Comparison of ENCODE assay signal across 8 cellular contexts in genomic region chr15:83207622-83208356, GRCh38. TPM values are rescaled to one million over a fixed set of nuclear protein-coding genes. Genes with fewer than 3 reads are reported as not detected.
DNase-seq lines count a peak whose midpoint lies in the region; ATAC-seq and TF ChIP-seq lines count a peak whose summit lies in the region.

TSS of gene HDGFL3 (minus strand) at chr15:83207823. CDS start at chr15:83207414, 409 bp downstream.

- H3K27me3 Mint-ChIP-seq in naive B cell = peaks cover 8 to 26% (median 13%) of the 10 kb centered on the region in 3 donors

- peaks cover 6 to 8% (median 6%) of the 10 kb centered on the region in 3 donors for H3K4me1 Mint-ChIP-seq in naive B cell

- H3K4me3 Mint-ChIP-seq in naive B cell = peak within 1 kb of the TSS in 7 of 8 donors; percentile 90 to 94 (median 93)

- DNase-seq in G401 (ENCODE audit: low spot score) (peak; percentile 80), HEK293T (ENCODE audit: extremely low spot score) (peak; percentile 71), NCI-H526 (lab: John Stamatoyannopoulos, UW) (peak; percentile 50 to 82), activated gamma-delta T cell treated with Interleukin-2 at 50 U/mL for 16 hours (peak; percentile 27), fibroblast of villous mesenchyme (ENCODE audit: low read depth) (peak; percentile 49), naive B cell (peak; percentile 14), tibial artery (peak; percentile 59 to 82), MV-4-11 (lab: John Stamatoyannopoulos, UW) (no peak)

- peaks cover 0 to 37% (median 15%) of the 10 kb centered on the region in 4 donors for H3K4me1 ChIP-seq in tibial artery

- TF ChIP-seq CTCF in fibroblast of villous mesenchyme (IDR thresholded peaks at IDR 0.05; ENCODE audit: insufficient read depth, low read depth, low read length) (peak; percentile 14), tibial artery (IDR thresholded peaks at IDR 0.05) (no peak)

- H3K27ac Mint-ChIP-seq in naive B cell = peak within 1 kb of the TSS in 3 of 6 donors; percentile 46 to 84 (median 83)

- H3K9me3 Mint-ChIP-seq in naive B cell = peaks cover 0 to 4% (median 0%) of the 10 kb centered on the region in 7 donors

- no peaks in the 10 kb centered on the region for H3K9me3 ChIP-seq in tibial artery

- H3K27me3 ChIP-seq in tibial artery = no peaks in the 10 kb centered on the region

- CTCF ChIA-PET in HEK293T (lab: Yijun Ruan, JAX) = interaction anchor here (1.0 to 1.2 kb wide), 2 partner anchors 10 to 40 kb away, joined by 3 to 4 read pairs; no protein-coding TSS in a partner anchor

- intact Hi-C loops in tibial artery (cut with DNase I; ENCODE audit: low total_unique reads) = loop anchor here (5.0 to 10.0 kb wide), 2 partner anchors 195 to 663 kb away; partner anchors contain the start of genes C15orf40 and RPS17

- ATAC-seq in naive B cell (ENCODE audit: low read depth in 2 of 2) = peak; percentile 56 to 60

- H3K4me3 ChIP-seq in fibroblast of villous mesenchyme (ENCODE audit: low read depth, low read length) (peak within 1 kb of the TSS; percentile 81), tibial artery (peak within 1 kb of the TSS; percentile 89 to 91)

- in situ Hi-C loops in G401 (cut with HindIII; ENCODE audit: low sequenced_read_pairs) = no loop called here

- no peaks in the 10 kb centered on the region for H3K36me3 Mint-ChIP-seq in naive B cell

- no peaks in the 10 kb centered on the region for H3K36me3 ChIP-seq in tibial artery

- peak within 1 kb of the TSS; percentile 91 to 93 for H3K27ac ChIP-seq in tibial artery

- POLR2A ChIA-PET in HEK293T (lab: Yijun Ruan, JAX) = interaction anchor here (0.7 to 1.3 kb wide), 7 partner anchors 18 to 197 kb away, joined by 3 to 7 read pairs (median 4); partner anchors contain the start of gene BTBD1

TF ChIP-seq in HEK293T, 16 proteins besides CTCF, POLR2A, EP300 and RAD21:
- TF ChIP-seq SUZ12 (IDR thresholded peaks at IDR 0.05) (no peak), CTBP1 (IDR thresholded peaks at IDR 0.05; ENCODE audit: borderline replicate concordance) (no peak), ZNF384 (IDR thresholded peaks at IDR 0.05) (no peak), L3MBTL2 (conservative IDR thresholded peaks at IDR 0.05) (no peak), FOXM1 (IDR thresholded peaks at IDR 0.05; ENCODE audit: borderline replicate concordance) (peak; percentile 77; the same call in 1 of the 2 replicates), LEF1 (IDR thresholded peaks at IDR 0.05; ENCODE audit: borderline replicate concordance) (no peak)

RNA-seq across cellular contexts. Expression of gene HDGFL3, which starts in this region (rescaled TPM):
- 31.3 and 67.3 TPM in 2 replicates for total RNA-seq in G401 (2014; rRNA removed; shearing (Covaris generic))
- total RNA-seq in fibroblast of villous mesenchyme = 23.7 and 24.2 TPM in 2 replicates
- polyA plus RNA-seq in naive B cell (ENCODE audit: low read depth in 6 of 6) = 1 to 10 TPM in 5 of 6 donors, under 1 TPM in 1; 0.70 to 2.5 (median 1.4) TPM
